8 cellular contexts compared by ENCODE assay signal in genomic region chrX:16719334-16720084, GRCh38.
A peak's percentile ranks its signal among the peaks of the same experiment; 100 is the strongest.
DNase-seq lines count a peak whose midpoint lies in the region; ATAC-seq lines count a peak whose summit lies in the region.

Gene SYAP1, plus strand, starts transcription at chrX:16719612. Its CDS starts 113 bp downstream, at chrX:16719725.

- peaks cover 14% of the 10 kb centered on the region for H3K36me3 Mint-ChIP-seq in central memory CD8-positive, alpha-beta T cell (ENCODE audit: insufficient read depth)

- H3K9me3 Mint-ChIP-seq in central memory CD8-positive, alpha-beta T cell, result no peaks in the 10 kb centered on the region

- ATAC-seq in GM19025 (IDR thresholded peaks at IDR 0.05; ENCODE audit: low read depth, unreplicated experiment), result peak; percentile 97
- ATAC-seq in HG03342 (IDR thresholded peaks at IDR 0.05; ENCODE audit: unreplicated experiment), result peak; percentile 99
- ATAC-seq in central memory CD8-positive, alpha-beta T cell (replicated peaks; ENCODE audit: extremely low read depth, poor library complexity, severe bottlenecking), result peak; percentile 91

- no peaks in the 10 kb centered on the region for H3K27me3 Mint-ChIP-seq in central memory CD8-positive, alpha-beta T cell

- peaks cover 27% of the 10 kb centered on the region for H3K4me1 Mint-ChIP-seq in central memory CD8-positive, alpha-beta T cell

- H3K4me3 Mint-ChIP-seq in central memory CD8-positive, alpha-beta T cell, result peak within 1 kb of the TSS; percentile 95

- peak; percentile 93 for DNase-seq in AG08396 (ENCODE audit: low spot score)
- DNase-seq in NCI-H446 (lab: John Stamatoyannopoulos, UW), result peak; percentile 92 to 95
- DNase-seq in activated CD4-positive, CD25-positive, alpha-beta regulatory T cell treated with anti-CD3 and anti-CD28 coated beads, Interleukin-2, amount 50 U/mL, for 16 hours (ENCODE audit: low read depth, low spot score), result peak; percentile 82
- peak; percentile 91 to 92 for DNase-seq in central memory CD8-positive, alpha-beta T cell (ENCODE audit: low spot score in 2 of 2)
- peak; percentile 98 for DNase-seq in iris pigment epithelial cell (ENCODE audit: low read depth)
- DNase-seq in stimulated activated CD4-positive, alpha-beta T cell treated with anti-CD3 and anti-CD28 coated beads, Interleukin-12 subunit alpha, Interleukin-12 subunit beta, amount 100 ng/mL, for 24 hours (ENCODE audit: low read depth in 2 of 2), result peak; percentile 82 to 83

- H3K27ac Mint-ChIP-seq in central memory CD8-positive, alpha-beta T cell (ENCODE audit: low read depth), result peak within 1 kb of the TSS; percentile 97

Comparison
In these comparisons a context has a peak if more than half of its experiments do, and no peak if none do; other contexts are left out.
1. Peak in every context shown above with its lines: DNase-seq and ATAC-seq.